Comparison of ENCODE assay signal across 1 cellular context in genomic region chr18:42745171-42745570, GRCh38.
TF ChIP-seq lines count a peak whose summit lies in the region.

No MANE protein-coding gene starts in this region.

TF ChIP-seq in GM23338, 12 proteins besides CTCF, POLR2A, EP300 and RAD21 (continued from another document):
- TF ChIP-seq ZNF462 (CRISPR knock-in tag; IDR thresholded peaks at IDR 0.05) (no peak), EZH2phosphoT487 (IDR thresholded peaks at IDR 0.05; ENCODE audit: unreplicated experiment) (no peak)
